Comparison of ENCODE assay signal across 16 cellular contexts in the genomic region with DNA sequence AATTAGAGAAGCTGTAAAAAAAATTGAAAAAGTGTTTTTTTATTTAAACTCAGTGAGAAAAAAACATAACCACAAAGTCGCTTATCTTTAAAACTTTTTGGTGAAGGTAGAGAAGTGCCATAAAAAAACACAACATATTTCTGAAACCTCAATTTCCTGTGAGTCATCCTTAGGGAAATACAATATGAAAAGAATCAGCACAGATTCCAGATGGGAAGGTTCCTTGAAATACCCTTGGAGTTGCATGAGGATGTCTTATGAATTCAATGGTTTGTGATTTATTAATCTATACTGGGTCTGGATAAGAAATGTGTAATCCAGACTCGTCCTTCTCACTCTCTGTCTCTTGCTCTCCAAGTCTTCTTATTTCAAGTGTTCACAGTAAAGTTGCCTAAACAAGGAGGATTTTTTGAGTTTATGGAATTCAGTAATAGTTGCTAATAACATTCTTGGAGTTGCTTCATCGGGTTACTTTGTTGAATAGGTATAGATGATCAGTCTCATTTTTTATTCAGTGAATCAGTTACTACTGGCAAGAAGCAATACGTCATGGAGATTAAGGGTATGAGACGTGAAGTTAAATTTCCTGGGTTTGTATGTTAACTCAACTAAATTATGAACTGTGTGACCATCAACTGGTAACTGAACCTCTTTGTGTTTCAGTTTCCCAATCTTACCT.
DNase-seq lines count a peak whose midpoint lies in the region; ATAC-seq, FAIRE-seq and TF ChIP-seq lines count a peak whose summit lies in the region.
"Had no signal": no experiment of that assay in that cellular context is flagged by ENCODE, and none has a peak within 500 bp of the region (broad histone marks: within the 10 kb centered on the region; RNA-seq: fewer than 3 reads in every experiment).

No MANE protein-coding gene starts in this region.

- no peak overlapping the region for H3K4me3 ChIP-seq in HepG2 (replicated peaks in 1 of 3; ENCODE audit: insufficient read depth in 1 of 3, low read depth in 2 of 3, low read length in 3 of 3)
- H3K4me3 ChIP-seq in right lobe of liver = no peak overlapping the region
- no peak overlapping the region for H3K4me3 ChIP-seq in fibroblast of the aortic adventitia (ENCODE audit: low read depth, low read length)
- H3K4me3 ChIP-seq in vagina = no peak overlapping the region
- H3K4me3 ChIP-seq: adrenal gland, SJCRH30, tibial nerve had no signal

- H4K20me1 ChIP-seq in HepG2 (ENCODE audit: insufficient read depth, low read length) = no peaks in the 10 kb centered on the region

- no peak for TF ChIP-seq POLR2A in HepG2 (IDR thresholded peaks at IDR 0.05; ENCODE audit: insufficient read depth in 1 of 2, low read depth in 2 of 2, low read length in 2 of 2)
- TF ChIP-seq POLR2A in right lobe of liver (IDR thresholded peaks at IDR 0.05) = no peak
- TF ChIP-seq POLR2A in vagina (IDR thresholded peaks at IDR 0.05) = no peak

- H3K4me2 ChIP-seq in HepG2 (ENCODE audit: low read depth, low read length) = no peak overlapping the region

- CTCF ChIA-PET in HepG2 (lab: Yijun Ruan, JAX; ENCODE audit: low intra/inter-chr PET ratio, low total read pairs) = no interaction called here

- H3K27ac ChIP-seq in HepG2 (ENCODE audit: extremely low read length, insufficient read depth, low read length) = no peak overlapping the region
- H3K27ac ChIP-seq in right lobe of liver = no peak overlapping the region
- no peak overlapping the region for H3K27ac ChIP-seq in vagina
- H3K27ac ChIP-seq: adrenal gland, SJCRH30, tibial nerve had no signal

- POLR2A ChIA-PET in HepG2 (lab: Yijun Ruan, JAX) = no interaction called here

- no peak for FAIRE-seq in HepG2 (lab: Jason Lieb, UNC)
- FAIRE-seq: A204.1, islet of Langerhans had no signal

- DNase-seq in HepG2 (ENCODE audit: low spot score) = no peak
- no peak for DNase-seq in right lobe of liver
- peak; percentile 5 for DNase-seq in SW480 (ENCODE audit: low spot score)
- DNase-seq in fibroblast of the aortic adventitia (ENCODE audit: low read depth) = peak; percentile 92
- DNase-seq in SIG-M5 treated with dmso at 0.1 percent for 504 hours (lab: John Stamatoyannopoulos, UW; ENCODE audit: unreplicated experiment) = no peak
- no peak for DNase-seq in NAMALWA (ENCODE audit: low spot score)
- DNase-seq in vagina (ENCODE audit: extremely low spot score in 2 of 2) = no peak
- DNase-seq: activated B cell treated with CpG ODN at 0.5 μM for 24 hours, adrenal gland, NCI-H526 had no signal

- H3K9ac ChIP-seq in HepG2 (ENCODE audit: insufficient read depth, low read depth, low read length) = no peak overlapping the region

- H2AFZ ChIP-seq in HepG2 (ENCODE audit: low read length) = no peak overlapping the region

- TF ChIP-seq EP300 in HepG2 (IDR thresholded peaks at IDR 0.05; ENCODE audit: low read depth in 2 of 2, low read length in 2 of 2) (no peak), HepG2 (CRISPR knock-in tag; IDR thresholded peaks at IDR 0.05; ENCODE audit: borderline replicate concordance) (no peak)

- no peak for TF ChIP-seq RAD21 in HepG2 (CRISPR knock-in tag; IDR thresholded peaks at IDR 0.05)

- no TSS peak for BruUV-seq in HepG2 (replicated peaks; lab: Mats Ljungman, UMichigan)

- intact Hi-C loops in HepG2 (cut with micrococcal nuclease; ENCODE audit: unreplicated experiment) (no loop called here), right lobe of liver (cut with DNase I) (no loop called here), vagina (cut with DNase I) (no loop called here)

- no peaks in the 10 kb centered on the region for H3K4me1 ChIP-seq in HepG2 (ENCODE audit: insufficient read depth, low read length)
- H3K4me1 ChIP-seq in right lobe of liver = no peaks in the 10 kb centered on the region
- H3K4me1 ChIP-seq in vagina = no peaks in the 10 kb centered on the region
- H3K4me1 ChIP-seq: adrenal gland had no signal

- no peaks in the 10 kb centered on the region for H3K79me2 ChIP-seq in HepG2 (ENCODE audit: insufficient read depth, low read length)

- WGBS in HepG2 (ENCODE audit: low lambda C conversion rate) = 5% methylated on average over 5 of the region's 5 CpGs
- 46% methylated on average over 5 of the region's 5 CpGs for WGBS in right lobe of liver (ENCODE audit: insufficient coverage, low coverage, low lambda C conversion rate, missing lambda C conversion rate)

- ATAC-seq in HepG2 = no peak
- no peak for ATAC-seq in right lobe of liver
- ATAC-seq in HG03571 (IDR thresholded peaks at IDR 0.05; ENCODE audit: unreplicated experiment) = no peak
- ATAC-seq: sciatic nerve had no signal

- in situ Hi-C loops in HepG2 (cut with HindIII; ENCODE audit: extremely low pct_ligation_motif_present, low pct_unique_long_range_greater_than_20kb) = no loop called here

- H3K27me3 ChIP-seq in HepG2 (ENCODE audit: control insufficient read depth in 1 of 2, insufficient read depth in 2 of 2, low read length in 2 of 2) (no peaks in the 10 kb centered on the region), right lobe of liver (no peaks in the 10 kb centered on the region), vagina (no peaks in the 10 kb centered on the region)
- H3K27me3 ChIP-seq: adrenal gland, SJCRH30, tibial nerve had no signal

- TF ChIP-seq CTCF in HepG2 (CRISPR knock-in tag; IDR thresholded peaks at IDR 0.05) (no peak), right lobe of liver (IDR thresholded peaks at IDR 0.05) (no peak), fibroblast of the aortic adventitia (IDR thresholded peaks at IDR 0.05; ENCODE audit: insufficient read depth, low read length) (no peak), vagina (IDR thresholded peaks at IDR 0.05) (no peak)

- no peaks in the 10 kb centered on the region for H3K9me3 ChIP-seq in HepG2 (ENCODE audit: low read length)
- H3K9me3 ChIP-seq in right lobe of liver = no peaks in the 10 kb centered on the region
- H3K9me3 ChIP-seq in vagina = no peaks in the 10 kb centered on the region
- H3K9me3 ChIP-seq: adrenal gland, SJCRH30, tibial nerve had no signal

- H3K36me3 ChIP-seq in HepG2 (replicated peaks in 1 of 2; ENCODE audit: control insufficient read depth in 1 of 2, insufficient read depth in 2 of 2, low read length in 2 of 2) (no peaks in the 10 kb centered on the region), right lobe of liver (no peaks in the 10 kb centered on the region), vagina (no peaks in the 10 kb centered on the region)
- H3K36me3 ChIP-seq: adrenal gland, SJCRH30, tibial nerve had no signal

TF ChIP-seq in HepG2, 621 proteins besides CTCF, POLR2A, EP300 and RAD21:
- TF ChIP-seq ZNF3 (CRISPR knock-in tag; IDR thresholded peaks at IDR 0.05) (no peak), TCF12 (IDR thresholded peaks at IDR 0.05) (no peak), TCF12 (CRISPR knock-in tag; IDR thresholded peaks at IDR 0.05) (no peak), ZSCAN30 (CRISPR knock-in tag; IDR thresholded peaks at IDR 0.05) (no peak), CREB1 (IDR thresholded peaks at IDR 0.05) (0 out of 2 replicates have a peak, but pooled peaks have one; percentile 23), CREB1 (CRISPR knock-in tag; IDR thresholded peaks at IDR 0.05) (no peak), TP53 (CRISPR knock-in tag; conservative IDR thresholded peaks at IDR 0.05) (no peak), ZNF839 (CRISPR knock-in tag; IDR thresholded peaks at IDR 0.05; ENCODE audit: borderline replicate concordance) (no peak)
- TF ChIP-seq, protein P1, sequence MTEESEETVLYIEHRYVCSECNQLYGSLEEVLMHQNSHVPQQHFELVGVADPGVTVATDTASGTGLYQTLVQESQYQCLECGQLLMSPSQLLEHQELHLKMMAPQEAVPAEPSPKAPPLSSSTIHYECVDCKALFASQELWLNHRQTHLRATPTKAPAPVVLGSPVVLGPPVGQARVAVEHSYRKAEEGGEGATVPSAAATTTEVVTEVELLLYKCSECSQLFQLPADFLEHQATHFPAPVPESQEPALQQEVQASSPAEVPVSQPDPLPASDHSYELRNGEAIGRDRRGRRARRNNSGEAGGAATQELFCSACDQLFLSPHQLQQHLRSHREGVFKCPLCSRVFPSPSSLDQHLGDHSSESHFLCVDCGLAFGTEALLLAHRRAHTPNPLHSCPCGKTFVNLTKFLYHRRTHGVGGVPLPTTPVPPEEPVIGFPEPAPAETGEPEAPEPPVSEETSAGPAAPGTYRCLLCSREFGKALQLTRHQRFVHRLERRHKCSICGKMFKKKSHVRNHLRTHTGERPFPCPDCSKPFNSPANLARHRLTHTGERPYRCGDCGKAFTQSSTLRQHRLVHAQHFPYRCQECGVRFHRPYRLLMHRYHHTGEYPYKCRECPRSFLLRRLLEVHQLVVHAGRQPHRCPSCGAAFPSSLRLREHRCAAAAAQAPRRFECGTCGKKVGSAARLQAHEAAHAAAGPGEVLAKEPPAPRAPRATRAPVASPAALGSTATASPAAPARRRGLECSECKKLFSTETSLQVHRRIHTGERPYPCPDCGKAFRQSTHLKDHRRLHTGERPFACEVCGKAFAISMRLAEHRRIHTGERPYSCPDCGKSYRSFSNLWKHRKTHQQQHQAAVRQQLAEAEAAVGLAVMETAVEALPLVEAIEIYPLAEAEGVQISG (CRISPR knock-in tag; IDR thresholded peaks at IDR 0.05) = no peak
- TF ChIP-seq, protein P2, sequence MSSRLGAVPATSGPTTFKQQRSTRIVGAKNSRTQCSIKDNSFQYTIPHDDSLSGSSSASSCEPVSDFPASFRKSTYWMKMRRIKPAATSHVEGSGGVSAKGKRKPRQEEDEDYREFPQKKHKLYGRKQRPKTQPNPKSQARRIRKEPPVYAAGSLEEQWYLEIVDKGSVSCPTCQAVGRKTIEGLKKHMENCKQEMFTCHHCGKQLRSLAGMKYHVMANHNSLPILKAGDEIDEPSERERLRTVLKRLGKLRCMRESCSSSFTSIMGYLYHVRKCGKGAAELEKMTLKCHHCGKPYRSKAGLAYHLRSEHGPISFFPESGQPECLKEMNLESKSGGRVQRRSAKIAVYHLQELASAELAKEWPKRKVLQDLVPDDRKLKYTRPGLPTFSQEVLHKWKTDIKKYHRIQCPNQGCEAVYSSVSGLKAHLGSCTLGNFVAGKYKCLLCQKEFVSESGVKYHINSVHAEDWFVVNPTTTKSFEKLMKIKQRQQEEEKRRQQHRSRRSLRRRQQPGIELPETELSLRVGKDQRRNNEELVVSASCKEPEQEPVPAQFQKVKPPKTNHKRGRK (CRISPR knock-in tag; IDR thresholded peaks at IDR 0.05) = no peak

Comparison
In these comparisons a context has a peak if more than half of its experiments do, and no peak if none do; other contexts are left out.
1. DNase-seq: peak in SW480 (single experiment) and fibroblast of the aortic adventitia (single experiment); none in HepG2 (single experiment), right lobe of liver (0 of 3), SIG-M5 treated with dmso at 0.1 percent for 504 hours (single experiment), NAMALWA (single experiment) and vagina (0 of 2).